In genomic region chr4:5528108-5528507, GRCh38 we compare ENCODE assay signal across 33 cellular contexts.
"Had no signal": no experiment of that assay in that cellular context is flagged by ENCODE, and none has a peak within 500 bp of the region (broad histone marks: within the 10 kb centered on the region; RNA-seq: fewer than 3 reads in every experiment).

No MANE protein-coding gene starts in this region.

- H3K27me3 ChIP-seq: brain microvascular endothelial cell, SJCRH30 had no signal

- H3K27ac ChIP-seq: brain microvascular endothelial cell, SJCRH30, SK-N-MC, WERI-Rb-1 had no signal

- DNase-seq: activated CD4-positive, alpha-beta memory T cell treated with anti-CD3 and anti-CD28 coated beads, Interleukin-2, amount 10 ng/mL, durations not matched to agents 7 days and 5 days; activated CD4-positive, alpha-beta T cell treated with anti-CD3 and anti-CD28 coated beads for 1 hour; activated CD4-positive, alpha-beta T cell treated with anti-CD3 and anti-CD28 coated beads for 48 hours; activated CD4-positive, CD25-positive, alpha-beta regulatory T cell; activated CD8-positive, alpha-beta memory T cell treated with anti-CD3 and anti-CD28 coated beads for 24 hours; activated CD8-positive, alpha-beta memory T cell treated with anti-CD3 and anti-CD28 coated beads, Interleukin-2, amount 10 ng/mL, durations not matched to agents 7 days and 5 days; activated CD8-positive, alpha-beta memory T cell treated with anti-CD3 and anti-CD28 coated beads, Interleukin-2, amount 50 U/mL, for 48 hours; activated effector memory CD4-positive, alpha-beta T cell treated with Interleukin-2 at 50 U/mL for 16 hours; activated naive CD4-positive, alpha-beta T cell treated with anti-CD3 and anti-CD28 coated beads, Interleukin-2, amount 10 ng/mL, durations not matched to agents 7 days and 5 days; activated naive CD8-positive, alpha-beta T cell treated with anti-CD3 and anti-CD28 coated beads, Interleukin-2, amount 50 U/mL, for 24 hours; activated T-cell treated with anti-CD3 and anti-CD28 coated beads, Interleukin-2, amount 50 U/mL, for 48 hours; anterior cingulate cortex; brain microvascular endothelial cell; central memory CD4-positive, alpha-beta T cell; MM.1S; MV-4-11; NCI-H1092; NCI-H1436 treated with DMSO at 0.1 percent for 48 hours; NCI-H1694 treated with DMSO at 0.1 percent for 48 hours; NCI-H2029; NCI-H2107; NCI-H2171; NCI-H510A; NCI-H526; NCI-H748 treated with DMSO at 0.1 percent for 48 hours; NK-92 treated with Interleukin-12 subunit alpha and Interleukin-12 subunit beta, amount 100 ng/mL, for 24 hours; OCI-M1; SHP77; SJCRH30; T1000; WERI-Rb-1 had no signal

- H3K36me3 ChIP-seq: brain microvascular endothelial cell, WERI-Rb-1 had no signal

- H3K4me3 ChIP-seq: SJCRH30, SK-N-MC had no signal

- H3K27me3 Mint-ChIP-seq: activated CD4-positive, alpha-beta memory T cell treated with anti-CD3 and anti-CD28 coated beads, Interleukin-2, amount 10 ng/mL, durations not matched to agents 7 days and 5 days; activated CD8-positive, alpha-beta memory T cell treated with anti-CD3 and anti-CD28 coated beads, Interleukin-2, amount 10 ng/mL, durations not matched to agents 7 days and 5 days; activated naive CD4-positive, alpha-beta T cell treated with anti-CD3 and anti-CD28 coated beads, Interleukin-2, amount 10 ng/mL, durations not matched to agents 7 days and 5 days; activated naive CD8-positive, alpha-beta T cell treated with anti-CD3 and anti-CD28 coated beads, Interleukin-2, amount 50 U/mL, for 24 hours had no signal

- H3K4me1 Mint-ChIP-seq: activated CD4-positive, alpha-beta memory T cell treated with anti-CD3 and anti-CD28 coated beads, Interleukin-2, amount 10 ng/mL, durations not matched to agents 7 days and 5 days; activated CD8-positive, alpha-beta memory T cell treated with anti-CD3 and anti-CD28 coated beads, Interleukin-2, amount 10 ng/mL, durations not matched to agents 7 days and 5 days; activated naive CD4-positive, alpha-beta T cell treated with anti-CD3 and anti-CD28 coated beads, Interleukin-2, amount 10 ng/mL, durations not matched to agents 7 days and 5 days; activated naive CD8-positive, alpha-beta T cell treated with anti-CD3 and anti-CD28 coated beads, Interleukin-2, amount 50 U/mL, for 24 hours had no signal

- H3K9me3 Mint-ChIP-seq: activated naive CD8-positive, alpha-beta T cell treated with anti-CD3 and anti-CD28 coated beads, Interleukin-2, amount 50 U/mL, for 24 hours had no signal

- H3K36me3 Mint-ChIP-seq: activated CD8-positive, alpha-beta memory T cell treated with anti-CD3 and anti-CD28 coated beads, Interleukin-2, amount 10 ng/mL, durations not matched to agents 7 days and 5 days; activated naive CD4-positive, alpha-beta T cell treated with anti-CD3 and anti-CD28 coated beads, Interleukin-2, amount 10 ng/mL, durations not matched to agents 7 days and 5 days; activated naive CD8-positive, alpha-beta T cell had no signal

- H3K4me3 Mint-ChIP-seq: activated CD4-positive, alpha-beta memory T cell treated with anti-CD3 and anti-CD28 coated beads, Interleukin-2, amount 10 ng/mL, durations not matched to agents 7 days and 5 days; activated CD8-positive, alpha-beta memory T cell treated with anti-CD3 and anti-CD28 coated beads, Interleukin-2, amount 10 ng/mL, durations not matched to agents 7 days and 5 days; activated naive CD4-positive, alpha-beta T cell treated with anti-CD3 and anti-CD28 coated beads, Interleukin-2, amount 10 ng/mL, durations not matched to agents 7 days and 5 days; activated naive CD8-positive, alpha-beta T cell; activated naive CD8-positive, alpha-beta T cell treated with anti-CD3 and anti-CD28 coated beads, Interleukin-2, amount 50 U/mL, for 24 hours had no signal

- H3K27ac Mint-ChIP-seq: activated CD4-positive, alpha-beta memory T cell treated with anti-CD3 and anti-CD28 coated beads, Interleukin-2, amount 10 ng/mL, durations not matched to agents 7 days and 5 days; activated CD8-positive, alpha-beta memory T cell treated with anti-CD3 and anti-CD28 coated beads, Interleukin-2, amount 10 ng/mL, durations not matched to agents 7 days and 5 days; activated naive CD4-positive, alpha-beta T cell treated with anti-CD3 and anti-CD28 coated beads, Interleukin-2, amount 10 ng/mL, durations not matched to agents 7 days and 5 days; activated naive CD8-positive, alpha-beta T cell; activated naive CD8-positive, alpha-beta T cell treated with anti-CD3 and anti-CD28 coated beads, Interleukin-2, amount 50 U/mL, for 24 hours had no signal
